1 cellular context compared by ENCODE assay signal in genomic region chr10:62046522-62047239, GRCh38.
TF ChIP-seq lines count a peak whose summit lies in the region.

No MANE protein-coding gene starts in this region.

TF ChIP-seq in GM23338, 12 proteins besides CTCF, POLR2A, EP300 and RAD21 (continued from another document):
- no peak for TF ChIP-seq ETS1 (IDR thresholded peaks at IDR 0.05)
- no peak for TF ChIP-seq POLR2AphosphoS5 (IDR thresholded peaks at IDR 0.05; ENCODE audit: low read depth)
- TF ChIP-seq NANOG (IDR thresholded peaks at IDR 0.05; ENCODE audit: borderline replicate concordance): no peak
- TF ChIP-seq ZNF331 (CRISPR knock-in tag; IDR thresholded peaks at IDR 0.05; ENCODE audit: low read depth): no peak
- TF ChIP-seq REST (IDR thresholded peaks at IDR 0.05; ENCODE audit: unreplicated experiment): no peak
- TF ChIP-seq CREB1 (CRISPR knock-in tag; IDR thresholded peaks at IDR 0.05; ENCODE audit: low read depth): no peak
- TF ChIP-seq JUNB (IDR thresholded peaks at IDR 0.05; ENCODE audit: unreplicated experiment): no peak
- no peak for TF ChIP-seq EZH2phosphoT487 (IDR thresholded peaks at IDR 0.05; ENCODE audit: unreplicated experiment)
